In genomic region chr12:92144631-92145480, GRCh38 we compare ENCODE assay signal across 8 cellular contexts. TPM values are rescaled to one million over a fixed set of nuclear protein-coding genes. Genes with fewer than 3 reads are reported as not detected.
A peak's percentile ranks its signal among the peaks of the same experiment; 100 is the strongest.
DNase-seq lines count a peak whose midpoint lies in the region; ATAC-seq and TF ChIP-seq lines count a peak whose summit lies in the region.

No MANE protein-coding gene starts in this region.

- no peaks in the 10 kb centered on the region for H3K9me2 ChIP-seq in OCI-LY1 (ENCODE audit: low read depth, low read length)
- no peaks in the 10 kb centered on the region for H3K9me2 ChIP-seq in neural cell (ENCODE audit: insufficient read depth, low read length)

- TF ChIP-seq RAD21 in neural cell (conservative IDR thresholded peaks at IDR 0.05), result no peak

- no peaks in the 10 kb centered on the region for H3K27me3 Mint-ChIP-seq in activated T-cell treated with anti-CD3 and anti-CD28 coated beads, Interleukin-2, amount 50 U/mL, for 72 hours (ENCODE audit: low read depth)
- no peaks in the 10 kb centered on the region for H3K27me3 Mint-ChIP-seq in stimulated activated naive CD8-positive, alpha-beta T cell treated with anti-CD3 and anti-CD28 coated beads, Interleukin-15, Interleukin-2, amounts not matched to agents 100 ng/mL and 50 ng/mL, for 24 hours

- H3K4me2 ChIP-seq in OCI-LY1 (ENCODE audit: low read length) (peak overlapping the region; percentile 97), neural cell (ENCODE audit: low read length) (peak overlapping the region; percentile 91)

- TF ChIP-seq CTCF in OCI-LY1 (IDR thresholded peaks at IDR 0.05; ENCODE audit: low read length), result peak; percentile 38; the same call in 1 of the 2 replicates
- TF ChIP-seq CTCF in fibroblast of pulmonary artery (IDR thresholded peaks at IDR 0.05; ENCODE audit: low read length, missing control alignments), result no peak
- TF ChIP-seq CTCF in neural cell (IDR thresholded peaks at IDR 0.05; ENCODE audit: poor library complexity, severe bottlenecking), result peak; percentile 34

- no peak for TF ChIP-seq EP300 in neural cell (conservative IDR thresholded peaks at IDR 0.05; ENCODE audit: poor library complexity, severe bottlenecking)

- DNase-seq in ELF-1 (ENCODE audit: low read depth, low spot score) (peak; percentile 90), fibroblast of pulmonary artery (ENCODE audit: low read depth) (peak; percentile 46), cortex of kidney (lab: John Stamatoyannopoulos, UW) (no peak)
- DNase-seq in activated T-cell treated with anti-CD3 and anti-CD28 coated beads, Interleukin-2, amount 50 U/mL, for 72 hours, result peak; percentile 63 to 73

- no peaks in the 10 kb centered on the region for H3K9me3 Mint-ChIP-seq in activated T-cell treated with anti-CD3 and anti-CD28 coated beads, Interleukin-2, amount 50 U/mL, for 72 hours
- H3K9me3 Mint-ChIP-seq in stimulated activated naive CD8-positive, alpha-beta T cell treated with anti-CD3 and anti-CD28 coated beads, Interleukin-15, Interleukin-2, amounts not matched to agents 100 ng/mL and 50 ng/mL, for 24 hours, result no peaks in the 10 kb centered on the region

- peaks cover 26 to 58% of the 10 kb centered on the region in 2 donors for H3K36me3 Mint-ChIP-seq in activated T-cell treated with anti-CD3 and anti-CD28 coated beads, Interleukin-2, amount 50 U/mL, for 72 hours (ENCODE audit: insufficient read depth in 2 of 2)
- H3K36me3 Mint-ChIP-seq in stimulated activated naive CD8-positive, alpha-beta T cell treated with anti-CD3 and anti-CD28 coated beads, Interleukin-15, Interleukin-2, amounts not matched to agents 100 ng/mL and 50 ng/mL, for 24 hours (ENCODE audit: low read depth), result peaks cover 62% of the 10 kb centered on the region

- H3K27ac ChIP-seq in OCI-LY1 (ENCODE audit: low read depth, low read length, poor library complexity, severe bottlenecking) (peak overlapping the region; percentile 83), neural cell (ENCODE audit: low read length) (peak overlapping the region; percentile 86)

- H4K20me1 ChIP-seq in OCI-LY1 (ENCODE audit: insufficient read depth, low read length) (no peaks in the 10 kb centered on the region), neural cell (ENCODE audit: insufficient read depth) (peaks cover 16% of the 10 kb centered on the region)

- H3F3A ChIP-seq in OCI-LY1 (ENCODE audit: insufficient read depth, low read length) (no peaks in the 10 kb centered on the region; the same call in 1 of the 2 replicates), neural cell (ENCODE audit: insufficient read depth, low read length, poor library complexity, severe bottlenecking) (no peaks in the 10 kb centered on the region)

- H3K4me1 ChIP-seq in OCI-LY1 (ENCODE audit: insufficient read depth, low read length, severe bottlenecking), result peaks cover 57% of the 10 kb centered on the region

- H3K36me3 ChIP-seq in OCI-LY1 (ENCODE audit: insufficient read depth, low read length) (peaks cover 50% of the 10 kb centered on the region), neural cell (ENCODE audit: insufficient read depth, low read length) (peaks cover 9% of the 10 kb centered on the region)

- H3K27ac Mint-ChIP-seq in activated T-cell treated with anti-CD3 and anti-CD28 coated beads, Interleukin-2, amount 50 U/mL, for 72 hours, result peak overlapping the region; percentile 99
- H3K27ac Mint-ChIP-seq in stimulated activated naive CD8-positive, alpha-beta T cell treated with anti-CD3 and anti-CD28 coated beads, Interleukin-15, Interleukin-2, amounts not matched to agents 100 ng/mL and 50 ng/mL, for 24 hours, result peak overlapping the region; percentile 93

- H2AFZ ChIP-seq in OCI-LY1 (ENCODE audit: low read length) (no peak overlapping the region), neural cell (ENCODE audit: low read depth, low read length) (peak overlapping the region; percentile 5)

- H3K9ac ChIP-seq in OCI-LY1 (ENCODE audit: low read length) (peak overlapping the region; percentile 77), neural cell (ENCODE audit: low read length) (peak overlapping the region; percentile 91)

- H3K4me3 Mint-ChIP-seq in activated T-cell treated with anti-CD3 and anti-CD28 coated beads, Interleukin-2, amount 50 U/mL, for 72 hours, result peak overlapping the region; percentile 98
- H3K4me3 Mint-ChIP-seq in stimulated activated naive CD8-positive, alpha-beta T cell treated with anti-CD3 and anti-CD28 coated beads, Interleukin-15, Interleukin-2, amounts not matched to agents 100 ng/mL and 50 ng/mL, for 24 hours, result peak overlapping the region; percentile 100

- H3K79me2 ChIP-seq in OCI-LY1 (ENCODE audit: insufficient read depth, low read length), result peaks cover 68% of the 10 kb centered on the region
- peaks cover 57% of the 10 kb centered on the region for H3K79me2 ChIP-seq in neural cell (replicated peaks; ENCODE audit: insufficient read depth, low read length)

- peak; percentile 1 for ATAC-seq in HG02938 (IDR thresholded peaks at IDR 0.05; ENCODE audit: unreplicated experiment)
- ATAC-seq in activated T-cell treated with anti-CD3 and anti-CD28 coated beads, Interleukin-2, amount 50 U/mL, for 72 hours (replicated peaks in 1 of 2), result peak; percentile 3 to 8

- peaks cover 39% of the 10 kb centered on the region for H3K4me1 Mint-ChIP-seq in activated T-cell treated with anti-CD3 and anti-CD28 coated beads, Interleukin-2, amount 50 U/mL, for 72 hours (ENCODE audit: low read depth)
- peaks cover 34% of the 10 kb centered on the region for H3K4me1 Mint-ChIP-seq in stimulated activated naive CD8-positive, alpha-beta T cell treated with anti-CD3 and anti-CD28 coated beads, Interleukin-15, Interleukin-2, amounts not matched to agents 100 ng/mL and 50 ng/mL, for 24 hours (ENCODE audit: low read depth)

- peak overlapping the region; percentile 90 for H3K4me3 ChIP-seq in OCI-LY1 (ENCODE audit: low read depth, low read length, poor library complexity, severe bottlenecking)
- H3K4me3 ChIP-seq in fibroblast of pulmonary artery (replicated peaks; ENCODE audit: low read depth, low read length), result peak overlapping the region; percentile 97
- peak overlapping the region; percentile 87 for H3K4me3 ChIP-seq in neural cell (ENCODE audit: low read length)

- H3K27me3 ChIP-seq in OCI-LY1 (ENCODE audit: insufficient read depth, low read length) (no peaks in the 10 kb centered on the region), neural cell (ENCODE audit: insufficient read depth, low read depth, low read length) (no peaks in the 10 kb centered on the region)

- H3K9me3 ChIP-seq in OCI-LY1 (ENCODE audit: low read length) (no peaks in the 10 kb centered on the region), neural cell (ENCODE audit: low read length) (no peaks in the 10 kb centered on the region)

TF ChIP-seq in neural cell, 6 proteins besides CTCF, POLR2A, EP300 and RAD21:
- TF ChIP-seq POLR2AphosphoS5 (IDR thresholded peaks at IDR 0.05) (no peak), SMC3 (conservative IDR thresholded peaks at IDR 0.05; ENCODE audit: poor library complexity) (peak; percentile 0), MXI1 (conservative IDR thresholded peaks at IDR 0.05; ENCODE audit: poor library complexity, severe bottlenecking) (peak; percentile 10), TAF1 (IDR thresholded peaks at IDR 0.05; ENCODE audit: low read depth) (peak; percentile 17)
TF ChIP-seq in neural cell: peak in this region for 3.

RNA-seq across cellular contexts. Expression of gene BTG1, which starts 0.8 kb away (rescaled TPM):
- 100 to 1,000 TPM; 258 to 337 TPM for total RNA-seq in activated T-cell treated with anti-CD3 and anti-CD28 coated beads, Interleukin-2, amount 50 U/mL, for 72 hours
- polyA plus RNA-seq in neural cell, result 12.5 and 12.9 TPM in 2 replicates
- 25.8 and 30.7 TPM in 2 replicates for polyA minus RNA-seq in neural cell
